Comparison of ENCODE assay signal across 8 cellular contexts in the genomic region with DNA sequence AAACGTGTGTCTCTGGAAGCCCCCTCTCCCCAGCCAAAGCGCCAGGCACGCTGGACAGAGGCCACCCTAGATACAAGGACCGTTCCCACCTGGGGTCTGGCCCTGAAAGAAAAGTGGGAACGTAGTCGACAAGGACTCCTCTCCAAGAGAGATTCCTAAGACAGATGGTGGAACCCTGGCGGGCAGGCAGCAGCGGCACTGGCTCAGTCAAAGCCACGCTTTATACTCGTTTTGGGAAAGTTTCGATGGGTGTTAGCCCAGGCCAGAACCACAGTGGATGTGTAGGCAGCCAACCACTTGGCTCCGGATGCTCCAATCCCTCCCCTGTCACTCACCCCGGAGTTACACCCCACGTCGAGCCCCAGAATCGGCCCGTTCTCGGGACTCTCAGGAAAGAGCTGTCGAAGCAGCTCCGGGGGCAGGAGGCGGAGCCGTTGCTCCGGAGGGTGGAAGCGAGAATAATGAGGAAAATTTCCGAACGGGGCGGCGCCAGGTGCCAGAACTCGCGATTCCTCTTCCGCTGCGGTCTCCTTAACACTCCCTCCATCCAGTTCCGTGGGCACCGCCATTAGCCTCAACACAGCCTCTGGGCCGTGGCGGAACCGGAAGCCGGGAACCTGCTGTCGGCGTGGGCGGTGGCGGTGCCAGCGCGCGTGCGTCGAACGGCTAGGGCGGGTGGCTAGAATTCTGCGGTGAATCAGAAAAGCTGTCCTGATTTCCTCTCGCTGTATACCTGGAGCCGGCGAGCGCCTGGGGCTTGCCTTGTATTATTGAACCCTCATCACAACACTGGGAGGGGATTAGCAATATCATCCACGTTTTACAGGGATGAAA. TPM values are rescaled to one million over a fixed set of nuclear protein-coding genes. Genes with fewer than 3 reads are reported as not detected.
DNase-seq lines count a peak whose midpoint lies in the region; ATAC-seq, FAIRE-seq and TF ChIP-seq lines count a peak whose summit lies in the region.

A gene with protein sequence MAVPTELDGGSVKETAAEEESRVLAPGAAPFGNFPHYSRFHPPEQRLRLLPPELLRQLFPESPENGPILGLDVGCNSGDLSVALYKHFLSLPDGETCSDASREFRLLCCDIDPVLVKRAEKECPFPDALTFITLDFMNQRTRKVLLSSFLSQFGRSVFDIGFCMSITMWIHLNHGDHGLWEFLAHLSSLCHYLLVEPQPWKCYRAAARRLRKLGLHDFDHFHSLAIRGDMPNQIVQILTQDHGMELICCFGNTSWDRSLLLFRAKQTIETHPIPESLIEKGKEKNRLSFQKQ (minus strand): TSS at position 588 of the 834 bp plus-strand sequence. CDS start 19 bp downstream, at position 569.

- peak within 1 kb of the TSS; percentile 77 to 79 for H3K4me3 ChIP-seq in ascending aorta

- DNase-seq in NCI-H187 (lab: John Stamatoyannopoulos, UW) (peak; percentile 84 to 85), T-helper 2 cell (peak; percentile 80 to 93 (median 90)), ascending aorta (ENCODE audit: low spot score in 2 of 2) (peak; percentile 65 to 96), hepatic stellate cell (ENCODE audit: low spot score) (peak; percentile 89), retina (peak; percentile 93), D721Med (ENCODE audit: insufficient read length, low spot score) (no peak)

- intact Hi-C loops in ascending aorta (cut with DNase I), result loop anchor here (1.0 to 10.0 kb wide), 2 partner anchors 14 to 198 kb away; a partner anchor contains a TSS

- no peak for FAIRE-seq in D721Med (lab: Jason Lieb, UNC)

- H3K36me3 ChIP-seq in ascending aorta, result no peaks in the 10 kb centered on the region

- peak within 1 kb of the TSS; percentile 92 to 93 for H3K27ac ChIP-seq in ascending aorta

- peaks cover 0 to 18% of the 10 kb centered on the region in 2 donors for H3K4me1 ChIP-seq in ascending aorta

- ATAC-seq in GM18499 (IDR thresholded peaks at IDR 0.05; ENCODE audit: insufficient read depth, unreplicated experiment) (peak; percentile 34), HG02943 (IDR thresholded peaks at IDR 0.05; ENCODE audit: low read depth, unreplicated experiment) (peak; percentile 84)

- TF ChIP-seq CTCF in ascending aorta (IDR thresholded peaks at IDR 0.05) (no peak), D721Med (IDR thresholded peaks at IDR 0.05; ENCODE audit: insufficient read depth, missing control alignments) (no peak)

- no peaks in the 10 kb centered on the region for H3K9me3 ChIP-seq in ascending aorta

- H3K27me3 ChIP-seq in ascending aorta, result no peaks in the 10 kb centered on the region

RNA-seq across cellular contexts. Expression of the gene that starts here (rescaled TPM):
- 2.6 TPM for total RNA-seq in ascending aorta
